In genomic region chr5:61817472-61818326, GRCh38 we compare ENCODE assay signal across 8 cellular contexts.
DNase-seq lines count a peak whose midpoint lies in the region; ATAC-seq lines count a peak whose summit lies in the region.

No MANE protein-coding gene starts in this region.

- DNase-seq in EL (peak; percentile 45), NCI-H2227 treated with DMSO at 0.1 percent for 48 hours (lab: John Stamatoyannopoulos, UW) (peak; percentile 56), dedifferentiated amniotic fluid mesenchymal stem cell (ENCODE audit: extremely low spot score) (peak; percentile 58), medulla oblongata (ENCODE audit: extremely low spot score) (peak; percentile 86)
- DNase-seq in stimulated activated naive CD4-positive, alpha-beta T cell (lab: John Stamatoyannopoulos, UW): no peak
- DNase-seq in activated naive CD4-positive, alpha-beta T cell treated with anti-CD3 and anti-CD28 coated beads, Interleukin-2, amount 50 U/mL, for 72 hours (ENCODE audit: low spot score in 2 of 2): no peak
- no peak for DNase-seq in T-helper 2 cell treated with Interferon-gamma antibody and Interleukin-4, amounts not matched to agents 5 μg/mL and 100 μg/mL, for 36 hours (ENCODE audit: low spot score)

- no peak overlapping the region for H3K27ac Mint-ChIP-seq in activated naive CD4-positive, alpha-beta T cell treated with anti-CD3 and anti-CD28 coated beads, Interleukin-2, amount 50 U/mL, for 72 hours
- no peak overlapping the region for H3K27ac Mint-ChIP-seq in T-helper 2 cell treated with Interferon-gamma antibody and Interleukin-4, amounts not matched to agents 5 μg/mL and 100 μg/mL, for 36 hours

- ATAC-seq in activated naive CD4-positive, alpha-beta T cell treated with anti-CD3 and anti-CD28 coated beads, Interleukin-2, amount 50 U/mL, for 72 hours: no peak
- no peak for ATAC-seq in HG02763 (IDR thresholded peaks at IDR 0.05; ENCODE audit: unreplicated experiment)

- no peaks in the 10 kb centered on the region for H3K36me3 Mint-ChIP-seq in activated naive CD4-positive, alpha-beta T cell treated with anti-CD3 and anti-CD28 coated beads, Interleukin-2, amount 50 U/mL, for 72 hours
- H3K36me3 Mint-ChIP-seq in T-helper 2 cell treated with Interferon-gamma antibody and Interleukin-4, amounts not matched to agents 5 μg/mL and 100 μg/mL, for 36 hours (ENCODE audit: low read depth): no peaks in the 10 kb centered on the region

- peaks cover 0 to 7% of the 10 kb centered on the region in 2 donors for H3K9me3 Mint-ChIP-seq in activated naive CD4-positive, alpha-beta T cell treated with anti-CD3 and anti-CD28 coated beads, Interleukin-2, amount 50 U/mL, for 72 hours
- H3K9me3 Mint-ChIP-seq in T-helper 2 cell treated with Interferon-gamma antibody and Interleukin-4, amounts not matched to agents 5 μg/mL and 100 μg/mL, for 36 hours: no peaks in the 10 kb centered on the region

- H3K4me3 Mint-ChIP-seq in T-helper 2 cell treated with Interferon-gamma antibody and Interleukin-4, amounts not matched to agents 5 μg/mL and 100 μg/mL, for 36 hours: no peak overlapping the region

- H3K4me1 Mint-ChIP-seq in T-helper 2 cell treated with Interferon-gamma antibody and Interleukin-4, amounts not matched to agents 5 μg/mL and 100 μg/mL, for 36 hours (ENCODE audit: low read depth): no peaks in the 10 kb centered on the region

- H3K27me3 Mint-ChIP-seq in T-helper 2 cell treated with Interferon-gamma antibody and Interleukin-4, amounts not matched to agents 5 μg/mL and 100 μg/mL, for 36 hours (ENCODE audit: low read depth): peaks cover 5% of the 10 kb centered on the region

Comparison
In these comparisons a context has a peak if more than half of its experiments do, and no peak if none do; other contexts are left out.
1. DNase-seq: peak in EL (single experiment), NCI-H2227 treated with DMSO at 0.1 percent for 48 hours (single experiment), dedifferentiated amniotic fluid mesenchymal stem cell (single experiment) and medulla oblongata (single experiment); none in stimulated activated naive CD4-positive, alpha-beta T cell (0 of 6), activated naive CD4-positive, alpha-beta T cell treated with anti-CD3 and anti-CD28 coated beads, Interleukin-2, amount 50 U/mL, for 72 hours (0 of 2) and T-helper 2 cell treated with Interferon-gamma antibody and Interleukin-4, amounts not matched to agents 5 μg/mL and 100 μg/mL, for 36 hours (single experiment).